8 cellular contexts compared by ENCODE assay signal in genomic region chr2:27133195-27133875, GRCh38. TPM values are rescaled to one million over a fixed set of nuclear protein-coding genes. Genes with fewer than 3 reads are reported as not detected.
DNase-seq lines count a peak whose midpoint lies in the region; ATAC-seq and TF ChIP-seq lines count a peak whose summit lies in the region.

No MANE protein-coding gene starts in this region.

- no peaks in the 10 kb centered on the region for H3K9me3 ChIP-seq in CD8-positive, alpha-beta T cell (ENCODE audit: low read length)
- H3K9me3 ChIP-seq in PC-9 (ENCODE audit: insufficient read depth, low read depth): no peaks in the 10 kb centered on the region

- H4K20me1 ChIP-seq in PC-9 (ENCODE audit: insufficient read depth): peaks cover 7% of the 10 kb centered on the region; the same call in 1 of the 2 replicates

- H3K9me3 Mint-ChIP-seq in CD8-positive, alpha-beta T cell: no peaks in the 10 kb centered on the region
- H3K9me3 Mint-ChIP-seq in naive B cell: no peaks in the 10 kb centered on the region

- POLR2A ChIA-PET in CD8-positive, alpha-beta T cell (lab: Charles Lee): interaction anchor here (1.0 to 4.7 kb wide), 4 partner anchors 9 to 247 kb away, joined by 3 to 52 read pairs (median 4); partner anchors contain the start of genes ABHD1, AGBL5 and ZNF513
- POLR2A ChIA-PET in PC-9 (lab: Charles Lee; ENCODE audit: unreplicated experiment): no interaction called here

- peak overlapping the region; percentile 92 for H3K27ac ChIP-seq in CD8-positive, alpha-beta T cell (ENCODE audit: low read depth, low read length)
- no peak overlapping the region for H3K27ac ChIP-seq in PC-9
- H3K27ac ChIP-seq in coronary artery: peak overlapping the region in 1 of 2 donors; percentile 96

- intact Hi-C loops in CD8-positive, alpha-beta T cell (cut with DNase I, micrococcal nuclease): loop anchor here (5.0 to 10.0 kb wide), 2 partner anchors 349 to 359 kb away; partner anchors contain the start of gene CENPA (in 2 of the 2)
- intact Hi-C loops in PC-9 (cut with micrococcal nuclease; ENCODE audit: unreplicated experiment): loop anchor here (10.0 kb wide), 1 partner anchor 81 kb away; the partner anchor contains the start of genes ATRAID, CAD and SLC5A6

- peaks cover 10% of the 10 kb centered on the region; the same call in 1 of the 2 replicates for H3F3A ChIP-seq in PC-9 (ENCODE audit: insufficient read depth, low read depth)

- H3K4me3 Mint-ChIP-seq in CD8-positive, alpha-beta T cell: peak overlapping the region; percentile 95
- H3K4me3 Mint-ChIP-seq in naive B cell: peak overlapping the region; percentile 82 to 99 (median 94)

- H3K36me3 Mint-ChIP-seq in CD8-positive, alpha-beta T cell: peaks cover 37% of the 10 kb centered on the region
- peaks cover 0 to 14% of the 10 kb centered on the region in 2 donors for H3K36me3 Mint-ChIP-seq in naive B cell

- ATAC-seq in CD8-positive, alpha-beta T cell: no peak
- ATAC-seq in naive B cell (ENCODE audit: low read depth in 2 of 2): no peak
- ATAC-seq in GM19351 (IDR thresholded peaks at IDR 0.05; ENCODE audit: unreplicated experiment): no peak
- no peak for ATAC-seq in GM21447 (IDR thresholded peaks at IDR 0.05; ENCODE audit: unreplicated experiment)
- ATAC-seq in HG03520 (IDR thresholded peaks at IDR 0.05; ENCODE audit: unreplicated experiment): no peak

- peak overlapping the region; percentile 89 for H3K4me2 ChIP-seq in PC-9

- CTCF ChIA-PET in CD8-positive, alpha-beta T cell (lab: Charles Lee): interaction anchor here (0.9 to 1.6 kb wide), 3 partner anchors 10 to 46 kb away, joined by 3 to 4 read pairs (median 4); partner anchors contain the start of genes ABHD1 and KHK
- CTCF ChIA-PET in PC-9 (lab: Charles Lee): interaction anchor here (0.6 to 1.2 kb wide), 2 partner anchors 58 to 221 kb away, joined by 3 read pairs; no protein-coding TSS in a partner anchor

- peak overlapping the region; percentile 97 for H3K27ac Mint-ChIP-seq in CD8-positive, alpha-beta T cell
- peak overlapping the region in 4 of 6 donors; percentile 11 to 96 (median 87) for H3K27ac Mint-ChIP-seq in naive B cell

- H3K4me3 ChIP-seq in CD8-positive, alpha-beta T cell (ENCODE audit: low read depth, low read length): peak overlapping the region; percentile 99
- peak overlapping the region; percentile 83 for H3K4me3 ChIP-seq in PC-9
- H3K4me3 ChIP-seq in coronary artery: peak overlapping the region; percentile 94

- H3K79me2 ChIP-seq in PC-9 (ENCODE audit: low read depth): peaks cover 19% of the 10 kb centered on the region

- H3K4me1 ChIP-seq in CD8-positive, alpha-beta T cell (ENCODE audit: insufficient read depth, low read length): peaks cover 14% of the 10 kb centered on the region
- peaks cover 10% of the 10 kb centered on the region for H3K4me1 ChIP-seq in PC-9 (replicated peaks; ENCODE audit: insufficient read depth)

- DNase-seq in CD8-positive, alpha-beta T cell: peak in 2 of 7 experiments; percentile 21 to 37
- DNase-seq in PC-9 (no peak), coronary artery (ENCODE audit: low spot score) (no peak), naive B cell (no peak), COLO829 (ENCODE audit: low spot score) (no peak)

- peaks cover 8% of the 10 kb centered on the region for H3K36me3 ChIP-seq in CD8-positive, alpha-beta T cell (ENCODE audit: insufficient read depth, low read length)
- H3K36me3 ChIP-seq in PC-9 (ENCODE audit: low read depth): 0 out of 2 replicates have a peak, but pooled peaks cover 8% of the 10 kb centered on the region

- TF ChIP-seq CTCF in CD8-positive, alpha-beta T cell (IDR thresholded peaks at IDR 0.05): no peak
- TF ChIP-seq CTCF in PC-9 (conservative IDR thresholded peaks at IDR 0.05): no peak; the same call in 1 of the 2 replicates
- no peak for TF ChIP-seq CTCF in coronary artery (IDR thresholded peaks at IDR 0.05)

- no peaks in the 10 kb centered on the region for H3K9me2 ChIP-seq in PC-9 (ENCODE audit: insufficient read depth)

- no peaks in the 10 kb centered on the region for H3K27me3 ChIP-seq in CD8-positive, alpha-beta T cell (ENCODE audit: insufficient read depth, low read length)
- no peaks in the 10 kb centered on the region for H3K27me3 ChIP-seq in PC-9 (ENCODE audit: insufficient read depth, low read depth)

- H3K27me3 Mint-ChIP-seq in CD8-positive, alpha-beta T cell (ENCODE audit: low read depth): no peaks in the 10 kb centered on the region
- no peaks in the 10 kb centered on the region for H3K27me3 Mint-ChIP-seq in naive B cell

- H3K4me1 Mint-ChIP-seq in CD8-positive, alpha-beta T cell (ENCODE audit: low read depth): peaks cover 18% of the 10 kb centered on the region
- peaks cover 24 to 41% (median 32%) of the 10 kb centered on the region in 3 donors for H3K4me1 Mint-ChIP-seq in naive B cell

- TSS peak; percentile 66 for BruUV-seq in PC-9 (replicated peaks; lab: Mats Ljungman, UMichigan)

- no peak overlapping the region for H2AFZ ChIP-seq in PC-9

RNA-seq across cellular contexts. Expression of gene PREB, which starts 1.1 kb away (rescaled TPM):
- total RNA-seq in CD8-positive, alpha-beta T cell: 10 to 100 TPM in 1 of 2 experiments, 1 to 10 TPM in 1; 9.0 to 10.1 TPM
- 35.7 and 36.2 TPM in 2 replicates for total RNA-seq in PC-9 (2021)
- polyA plus RNA-seq in naive B cell (ENCODE audit: low read depth in 6 of 6): 100 to 1,000 TPM in 1 of 6 donors, 10 to 100 TPM in 5; 51.0 to 101 (median 56.2) TPM

RNA-seq across cellular contexts. Expression of gene PRR30, which starts 5.9 kb away (rescaled TPM):
- total RNA-seq in CD8-positive, alpha-beta T cell: not detected
- not detected in 2 replicates for total RNA-seq in PC-9 (2021)
- polyA plus RNA-seq in naive B cell (ENCODE audit: low read depth in 6 of 6): not detected

RNA-seq across cellular contexts. Expression of gene ABHD1, which starts 9.7 kb away (rescaled TPM):
- 1 to 10 TPM in 1 of 2 experiments, under 1 TPM in 1; 0.67 to 1.0 TPM for total RNA-seq in CD8-positive, alpha-beta T cell
- not detected in 2 replicates for total RNA-seq in PC-9 (2021)
- polyA plus RNA-seq in naive B cell (ENCODE audit: low read depth in 6 of 6): 1 to 10 TPM in 2 of 6 donors, not detected in 4; 1.2 to 1.3 TPM

RNA-seq across cellular contexts. Expression of gene CGREF1, which starts 14.4 kb away (rescaled TPM):
- not detected for total RNA-seq in CD8-positive, alpha-beta T cell
- 0.37 TPM in 1 of 2 replicates, not detected in the other for total RNA-seq in PC-9 (2021)
- polyA plus RNA-seq in naive B cell (ENCODE audit: low read depth in 6 of 6): not detected

RNA-seq across cellular contexts. Expression of gene TCF23, which starts 15.5 kb away (rescaled TPM):
- not detected for total RNA-seq in CD8-positive, alpha-beta T cell
- not detected in 2 replicates for total RNA-seq in PC-9 (2021)
- not detected for polyA plus RNA-seq in naive B cell (ENCODE audit: low read depth in 6 of 6)
